In genomic region chr12:117699575-117699974, GRCh38 we compare ENCODE assay signal across 27 cellular contexts.
A peak's percentile ranks its signal among the peaks of the same experiment; 100 is the strongest.
DNase-seq lines count a peak whose midpoint lies in the region; ATAC-seq, FAIRE-seq and TF ChIP-seq lines count a peak whose summit lies in the region.
"Had no signal": no experiment of that assay in that cellular context is flagged by ENCODE, and none has a peak within 500 bp of the region (broad histone marks: within the 10 kb centered on the region; RNA-seq: fewer than 3 reads in every experiment).

No MANE protein-coding gene starts in this region.

- no peak for TF ChIP-seq EP300 in HepG2 (IDR thresholded peaks at IDR 0.05; ENCODE audit: low read depth in 2 of 2, low read length in 2 of 2)
- no peak for TF ChIP-seq EP300 in HepG2 (CRISPR knock-in tag; IDR thresholded peaks at IDR 0.05; ENCODE audit: borderline replicate concordance)

- no peak for DNase-seq in HepG2 (ENCODE audit: low spot score)
- no peak for DNase-seq in right lobe of liver
- DNase-seq in SW 1271 (lab: John Stamatoyannopoulos, UW) = peak; percentile 22 to 25
- DNase-seq in foreskin keratinocyte = peak in 1 of 2 donors; percentile 87
- no peak for DNase-seq in HPDE6-E6E7 (ENCODE audit: extremely low spot score)
- no peak for DNase-seq in cerebellum (ENCODE audit: low spot score)
- DNase-seq: AML-193; C1 segment of cervical spinal cord; CD8-positive, alpha-beta T cell; EL; H9; Kasumi-1; MG63; NCI-H1048; NCI-H1417 treated with DMSO at 0.1 percent for 48 hours; NCI-H187 treated with DMSO at 0.1 percent for 48 hours; NCI-H2107; NCI-H446 treated with DMSO at 0.1 percent for 48 hours; NCI-H526 treated with DMSO at 0.1 percent for 48 hours; OCI-M1; RPMI8226; SIG-M5; SK-N-SH; T-cell had no signal

- ATAC-seq in HepG2 (no peak), right lobe of liver (no peak), foreskin keratinocyte (peak; percentile 67), GM21360 (IDR thresholded peaks at IDR 0.05; ENCODE audit: unreplicated experiment) (no peak), HG02623 (IDR thresholded peaks at IDR 0.05; ENCODE audit: unreplicated experiment) (no peak)
- ATAC-seq: CD8-positive, alpha-beta T cell; T-cell had no signal

- H3K4me2 ChIP-seq in HepG2 (ENCODE audit: low read depth, low read length) = no peak overlapping the region
- H3K4me2 ChIP-seq: SK-N-SH had no signal

- CTCF ChIA-PET in HepG2 (lab: Yijun Ruan, JAX; ENCODE audit: low intra/inter-chr PET ratio, low total read pairs) = no interaction called here

- H4K20me1 ChIP-seq in HepG2 (ENCODE audit: insufficient read depth, low read length) = no peaks in the 10 kb centered on the region

- H3K4me1 ChIP-seq in HepG2 (ENCODE audit: insufficient read depth, low read length) (no peaks in the 10 kb centered on the region), right lobe of liver (no peaks in the 10 kb centered on the region), foreskin keratinocyte (no peaks in the 10 kb centered on the region)

- no peak overlapping the region for H3K9ac ChIP-seq in HepG2 (ENCODE audit: insufficient read depth, low read depth, low read length)
- H3K9ac ChIP-seq: SK-N-SH had no signal

- no peak for FAIRE-seq in HepG2 (lab: Jason Lieb, UNC)

- in situ Hi-C loops in HepG2 (cut with HindIII; ENCODE audit: extremely low pct_ligation_motif_present, low pct_unique_long_range_greater_than_20kb) = no loop called here

- no peak overlapping the region for H3K4me3 ChIP-seq in HepG2 (replicated peaks in 1 of 3; ENCODE audit: insufficient read depth in 1 of 3, low read depth in 2 of 3, low read length in 3 of 3)
- H3K4me3 ChIP-seq in right lobe of liver = no peak overlapping the region
- H3K4me3 ChIP-seq: MG63 had no signal

- no peak for TF ChIP-seq RAD21 in HepG2 (CRISPR knock-in tag; IDR thresholded peaks at IDR 0.05)

- no peak overlapping the region for H2AFZ ChIP-seq in HepG2 (ENCODE audit: low read length)

- POLR2A ChIA-PET in HepG2 (lab: Yijun Ruan, JAX) = no interaction called here

- H3K27me3 ChIP-seq in HepG2 (ENCODE audit: control insufficient read depth in 1 of 2, insufficient read depth in 2 of 2, low read length in 2 of 2) = peaks cover 0 to 10% of the 10 kb centered on the region in 2 experiments; a peak in 2 of 5 replicates
- H3K27me3 ChIP-seq in right lobe of liver = no peaks in the 10 kb centered on the region
- H3K27me3 ChIP-seq in foreskin keratinocyte = no peaks in the 10 kb centered on the region
- H3K27me3 ChIP-seq: MG63 had no signal

- TF ChIP-seq CTCF in HepG2 (CRISPR knock-in tag; IDR thresholded peaks at IDR 0.05) (no peak), right lobe of liver (IDR thresholded peaks at IDR 0.05) (no peak), foreskin keratinocyte (conservative IDR thresholded peaks at IDR 0.05) (no peak)

- H3K9me3 ChIP-seq in HepG2 (ENCODE audit: low read length) (no peaks in the 10 kb centered on the region), right lobe of liver (no peaks in the 10 kb centered on the region)
- H3K9me3 ChIP-seq: MG63, SK-N-SH had no signal

- H3K36me3 ChIP-seq in HepG2 (replicated peaks in 1 of 2; ENCODE audit: control insufficient read depth in 1 of 2, insufficient read depth in 2 of 2, low read length in 2 of 2) (no peaks in the 10 kb centered on the region), right lobe of liver (no peaks in the 10 kb centered on the region)
- H3K36me3 ChIP-seq: MG63 had no signal

- 31% methylated on average over 5 of the region's 5 CpGs for WGBS in HepG2 (ENCODE audit: low lambda C conversion rate)
- WGBS in right lobe of liver (ENCODE audit: insufficient coverage, low coverage, low lambda C conversion rate, missing lambda C conversion rate) = 68% methylated on average over 5 of the region's 5 CpGs

- no peaks in the 10 kb centered on the region for H3K79me2 ChIP-seq in HepG2 (ENCODE audit: insufficient read depth, low read length)

- BruUV-seq in HepG2 (replicated peaks; lab: Mats Ljungman, UMichigan) = no TSS peak

- H3K27ac ChIP-seq in HepG2 (ENCODE audit: extremely low read length, insufficient read depth, low read length) = no peak overlapping the region
- no peak overlapping the region for H3K27ac ChIP-seq in right lobe of liver
- H3K27ac ChIP-seq in foreskin keratinocyte = no peak overlapping the region
- H3K27ac ChIP-seq: 22Rv1 had no signal

- intact Hi-C loops in HepG2 (cut with micrococcal nuclease; ENCODE audit: unreplicated experiment) (no loop called here), right lobe of liver (cut with DNase I) (no loop called here)

- TF ChIP-seq POLR2A in HepG2 (IDR thresholded peaks at IDR 0.05; ENCODE audit: insufficient read depth in 1 of 2, low read depth in 2 of 2, low read length in 2 of 2) = no peak
- no peak for TF ChIP-seq POLR2A in right lobe of liver (IDR thresholded peaks at IDR 0.05)

TF ChIP-seq in HepG2, 621 proteins besides CTCF, POLR2A, EP300 and RAD21:
- TF ChIP-seq CREB1 (IDR thresholded peaks at IDR 0.05) = peak; percentile 97
- TF ChIP-seq CREB1 (CRISPR knock-in tag; IDR thresholded peaks at IDR 0.05) = no peak
- TF ChIP-seq ATF7 (IDR thresholded peaks at IDR 0.05) = peak; percentile 95
- no peak for TF ChIP-seq ATF7 (CRISPR knock-in tag; IDR thresholded peaks at IDR 0.05)
- TF ChIP-seq ZNF674 (CRISPR knock-in tag; IDR thresholded peaks at IDR 0.05; ENCODE audit: low read depth) = no peak
- no peak for TF ChIP-seq ARID3A (IDR thresholded peaks at IDR 0.05; ENCODE audit: low read depth, low read length)

Comparison
In these comparisons a context has a peak if more than half of its experiments do, and no peak if none do; other contexts are left out.
1. DNase-seq: peak in SW 1271 (2 of 2); none in HepG2 (single experiment), right lobe of liver (0 of 3), HPDE6-E6E7 (single experiment) and cerebellum (single experiment).